In the genomic region with DNA sequence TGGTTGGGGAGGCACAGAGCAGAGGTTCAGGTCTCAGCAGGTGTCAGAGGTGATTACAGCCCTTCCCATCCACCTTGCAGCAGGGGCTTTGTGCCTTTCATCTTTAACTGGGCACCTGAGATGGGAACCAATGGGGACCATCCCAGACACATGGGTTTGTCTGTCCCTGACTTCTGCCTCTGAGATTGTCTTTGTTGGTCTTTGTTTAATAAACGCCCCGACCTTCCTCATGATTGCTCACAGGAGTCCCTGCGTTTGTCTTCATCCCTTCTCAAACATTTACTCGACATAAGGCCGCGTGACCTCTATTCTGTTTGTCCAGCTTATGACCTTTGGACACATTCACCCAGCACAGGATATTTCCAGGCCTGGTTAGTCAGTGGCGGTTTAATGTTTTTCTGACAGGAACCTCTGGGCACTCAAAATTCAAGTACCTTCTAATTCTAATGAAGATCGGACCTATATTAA, we compare ENCODE assay signal across 24 cellular contexts. TPM values are rescaled to one million over a fixed set of nuclear protein-coding genes. Genes with fewer than 3 reads are reported as not detected.
DNase-seq lines count a peak whose midpoint lies in the region; ATAC-seq and TF ChIP-seq lines count a peak whose summit lies in the region.
"Had no signal": no experiment of that assay in that cellular context is flagged by ENCODE, and none has a peak within 500 bp of the region (broad histone marks: within the 10 kb centered on the region; RNA-seq: fewer than 3 reads in every experiment).

No MANE protein-coding gene starts in this region.

- H3K27ac ChIP-seq in cardiac muscle cell (peak overlapping the region; percentile 51), heart right ventricle (no peak overlapping the region), body of pancreas (peak overlapping the region in 3 of 4 donors; percentile 42 to 48 (median 48)), transverse colon (peak overlapping the region; percentile 21 to 55 (median 42))
- H3K27ac ChIP-seq in CD4-positive, alpha-beta T cell (ENCODE audit: low read depth, low read length) = no peak overlapping the region
- H3K27ac ChIP-seq: thoracic aorta had no signal

- TF ChIP-seq POLR2A in body of pancreas (IDR thresholded peaks at IDR 0.05) = no peak
- no peak for TF ChIP-seq POLR2A in transverse colon (IDR thresholded peaks at IDR 0.05)

- H3K27ac Mint-ChIP-seq in CD4-positive, alpha-beta T cell = no peak overlapping the region

- H3K4me3 Mint-ChIP-seq in CD4-positive, alpha-beta T cell = no peak overlapping the region

- no peak for DNase-seq in cardiac muscle cell (ENCODE audit: low read depth in 1 of 2, low spot score in 1 of 2)
- no peak for DNase-seq in heart right ventricle
- DNase-seq in body of pancreas = peak in 3 of 4 donors; percentile 43 to 52 (median 46)
- peak; percentile 69 for DNase-seq in mucosa of gallbladder (ENCODE audit: low spot score)
- DNase-seq in transverse colon = peak; percentile 21
- DNase-seq in central memory CD4-positive, alpha-beta T cell = no peak
- DNase-seq in CD4-positive, alpha-beta T cell = no peak
- DNase-seq: activated B cell treated with CpG ODN at 0.5 μM for 24 hours; activated CD4-positive, alpha-beta T cell treated with anti-CD3 and anti-CD28 coated beads, Interleukin-2, amount 50 U/mL, for 48 hours; activated naive CD4-positive, alpha-beta T cell treated with Interleukin-2 at 50 U/mL for 16 hours; aorta; CD8-positive, alpha-beta memory T cell; DND-41; effector memory CD4-positive, alpha-beta T cell; HCEC 1CT; midbrain; NCI-H1092 treated with DMSO at 0.1 percent for 48 hours; NCI-H2081 treated with DMSO at 0.1 percent for 48 hours; NK-92 treated with Interleukin-12 subunit alpha and Interleukin-12 subunit beta, amount 100 ng/mL, for 24 hours; right cardiac atrium; T-helper 2 cell had no signal

- no peak overlapping the region for H3K4me3 ChIP-seq in cardiac muscle cell
- no peak overlapping the region for H3K4me3 ChIP-seq in heart right ventricle
- H3K4me3 ChIP-seq in body of pancreas = no peak overlapping the region
- H3K4me3 ChIP-seq in transverse colon = no peak overlapping the region
- H3K4me3 ChIP-seq: Peyer's patch, thoracic aorta had no signal

- peaks cover 43% of the 10 kb centered on the region for H3K4me1 Mint-ChIP-seq in CD4-positive, alpha-beta T cell (ENCODE audit: low read depth)

- no peaks in the 10 kb centered on the region for H3K9me3 ChIP-seq in cardiac muscle cell (ENCODE audit: low read depth)
- no peaks in the 10 kb centered on the region for H3K9me3 ChIP-seq in heart right ventricle
- no peaks in the 10 kb centered on the region for H3K9me3 ChIP-seq in body of pancreas
- no peaks in the 10 kb centered on the region for H3K9me3 ChIP-seq in transverse colon
- H3K9me3 ChIP-seq in CD4-positive, alpha-beta T cell (ENCODE audit: control insufficient read depth, low read length) = no peaks in the 10 kb centered on the region
- H3K9me3 ChIP-seq: Peyer's patch, thoracic aorta had no signal

- no peaks in the 10 kb centered on the region for H3K27me3 Mint-ChIP-seq in CD4-positive, alpha-beta T cell
- H3K27me3 Mint-ChIP-seq: activated B cell treated with CpG ODN at 0.5 μM for 24 hours; CD8-positive, alpha-beta memory T cell had no signal

- POLR2A ChIA-PET in CD4-positive, alpha-beta T cell (lab: Charles Lee) = interaction anchor here (1.1 to 1.4 kb wide), 3 partner anchors 8 to 47 kb away, joined by 3 to 4 read pairs (median 4); a partner anchor contains a TSS

- ATAC-seq in heart right ventricle = no peak
- ATAC-seq in body of pancreas = peak; percentile 59
- no peak for ATAC-seq in GM18861 (IDR thresholded peaks at IDR 0.05; ENCODE audit: unreplicated experiment)
- ATAC-seq in CD4-positive, alpha-beta T cell (ENCODE audit: poor library complexity) = no peak
- ATAC-seq: right cardiac atrium had no signal

- in situ Hi-C loops in transverse colon (cut with MboI; ENCODE audit: low pct_ligation_motif_present in 1 of 4, low pct_unique_long_range_greater_than_20kb in 1 of 4, low sequenced_read_pairs in 3 of 4) = no loop called here

- H3K4me1 ChIP-seq in cardiac muscle cell (ENCODE audit: low read depth) (no peaks in the 10 kb centered on the region), heart right ventricle (peaks cover 0 to 22% (median 14%) of the 10 kb centered on the region in 9 donors), body of pancreas (peaks cover 68% of the 10 kb centered on the region), transverse colon (peaks cover 0 to 33% (median 18%) of the 10 kb centered on the region in 4 donors)

- TF ChIP-seq CTCF in cardiac muscle cell (IDR thresholded peaks at IDR 0.05; ENCODE audit: low read depth, low read length) (no peak), heart right ventricle (IDR thresholded peaks at IDR 0.05) (no peak), body of pancreas (IDR thresholded peaks at IDR 0.05) (no peak), transverse colon (IDR thresholded peaks at IDR 0.05) (no peak)
- no peak for TF ChIP-seq CTCF in CD4-positive, alpha-beta T cell (IDR thresholded peaks at IDR 0.05)

- no peak for TF ChIP-seq EP300 in transverse colon (IDR thresholded peaks at IDR 0.05; ENCODE audit: low read depth)

- H3K27me3 ChIP-seq in cardiac muscle cell (no peaks in the 10 kb centered on the region), heart right ventricle (no peaks in the 10 kb centered on the region), body of pancreas (no peaks in the 10 kb centered on the region), transverse colon (no peaks in the 10 kb centered on the region)
- H3K27me3 ChIP-seq in CD4-positive, alpha-beta T cell (ENCODE audit: control insufficient read depth, insufficient read depth, low read length) = no peaks in the 10 kb centered on the region
- H3K27me3 ChIP-seq: Peyer's patch had no signal

- H3K36me3 ChIP-seq in cardiac muscle cell (peaks cover 11% of the 10 kb centered on the region), heart right ventricle (peaks cover 0 to 53% (median 0%) of the 10 kb centered on the region in 9 donors), body of pancreas (replicated peaks in 1 of 2; ENCODE audit: insufficient read depth in 1 of 2, low read depth in 2 of 2) (no peaks in the 10 kb centered on the region), transverse colon (peaks cover 0 to 4% (median 0%) of the 10 kb centered on the region in 4 donors)
- H3K36me3 ChIP-seq: thoracic aorta had no signal

- 87% methylated on average over 8 of the region's 8 CpGs for WGBS in heart right ventricle, 2 donors
- WGBS in body of pancreas, 2 donors = 19 to 25% methylated on average over 8 of the region's 8 CpGs
- WGBS in transverse colon (ENCODE audit: low coverage in 1 of 2), 2 donors = 51 to 59% methylated on average over 5 to 8 of the region's 8 CpGs

- intact Hi-C loops in heart right ventricle (cut with DNase I) (loop anchor here in 1 of 10 donors (5.0 kb wide), 1 partner anchor 36 kb away; no protein-coding TSS in a partner anchor), body of pancreas (cut with DNase I) (no loop called here), transverse colon (cut with DNase I; ENCODE audit: low total_unique reads) (no loop called here)
- intact Hi-C loops in CD4-positive, alpha-beta T cell (cut with DNase I, micrococcal nuclease) = no loop called here

- H3K9me3 Mint-ChIP-seq in CD4-positive, alpha-beta T cell = no peaks in the 10 kb centered on the region
- H3K9me3 Mint-ChIP-seq: activated B cell treated with CpG ODN at 0.5 μM for 24 hours; CD8-positive, alpha-beta memory T cell had no signal

- H3K36me3 Mint-ChIP-seq in CD4-positive, alpha-beta T cell (ENCODE audit: low read depth) = peaks cover 65% of the 10 kb centered on the region

- CTCF ChIA-PET in CD4-positive, alpha-beta T cell (lab: Charles Lee) = no interaction called here

RNA-seq across cellular contexts. Expression of a gene that starts 5.9 kb away (rescaled TPM):
- total RNA-seq in cardiac muscle cell (24.4 and 38.3 TPM in 2 replicates), heart right ventricle (1 to 10 TPM; 3.7 to 8.1 (median 5.9) TPM), body of pancreas (10 to 100 TPM; 13.5 TPM), mucosa of gallbladder (15.3 TPM), transverse colon (10 to 100 TPM in 1 of 4 donors, 1 to 10 TPM in 3; 1.1 to 55.9 (median 8.1) TPM)
- polyA plus RNA-seq in cardiac muscle cell (24.8 and 28.1 TPM in 2 replicates), heart right ventricle (1 to 10 TPM; 4.1 to 4.2 TPM)
- 1 to 10 TPM; 3.8 to 5.0 TPM for total RNA-seq in CD4-positive, alpha-beta T cell

RNA-seq across cellular contexts. Expression of a gene that starts 47.4 kb away (rescaled TPM):
- total RNA-seq in cardiac muscle cell = 25.0 and 31.8 TPM in 2 replicates
- 39.6 and 50.4 TPM in 2 replicates for polyA plus RNA-seq in cardiac muscle cell
- 10 to 100 TPM; 10.4 to 16.0 (median 13.9) TPM for total RNA-seq in heart right ventricle
- polyA plus RNA-seq in heart right ventricle = 10 to 100 TPM; 16.7 to 18.4 TPM
- total RNA-seq in body of pancreas = 10 to 100 TPM; 21.1 to 25.4 TPM
- 38.7 TPM for total RNA-seq in mucosa of gallbladder
- 10 to 100 TPM; 12.7 to 37.4 (median 26.5) TPM for total RNA-seq in transverse colon
- total RNA-seq in CD4-positive, alpha-beta T cell = 10 to 100 TPM; 17.8 to 23.7 TPM

RNA-seq across cellular contexts. Expression of a gene that starts 51.3 kb away (rescaled TPM):
- total RNA-seq in cardiac muscle cell = 4.1 and 6.4 TPM in 2 replicates
- 5.9 and 9.0 TPM in 2 replicates for polyA plus RNA-seq in cardiac muscle cell
- total RNA-seq in heart right ventricle = 1 to 10 TPM in 9 of 10 donors, under 1 TPM in 1; 0.96 to 6.6 (median 2.1) TPM
- polyA plus RNA-seq in heart right ventricle = 1 to 10 TPM; 2.3 to 8.0 TPM
- 1 to 10 TPM; 6.3 to 8.8 TPM for total RNA-seq in body of pancreas
- total RNA-seq in mucosa of gallbladder = 8.1 TPM
- total RNA-seq in transverse colon = 1 to 10 TPM in 2 of 4 donors, not detected in 2; 2.3 to 2.4 TPM
- total RNA-seq in CD4-positive, alpha-beta T cell = 1 to 10 TPM; 2.2 to 3.7 TPM

Comparison
In these comparisons a context has a peak if more than half of its experiments do, and no peak if none do; other contexts are left out.
1. H3K27ac ChIP-seq: peak in cardiac muscle cell (single experiment), body of pancreas (3 of 4) and transverse colon (4 of 4); none in heart right ventricle (0 of 10) and CD4-positive, alpha-beta T cell (single experiment).
2. DNase-seq: peak in body of pancreas (3 of 4), mucosa of gallbladder (single experiment) and transverse colon (single experiment); none in cardiac muscle cell (0 of 2), heart right ventricle (0 of 2), central memory CD4-positive, alpha-beta T cell (single experiment) and CD4-positive, alpha-beta T cell (0 of 10).